Comparison of ENCODE assay signal across 8 cellular contexts in the genomic region with DNA sequence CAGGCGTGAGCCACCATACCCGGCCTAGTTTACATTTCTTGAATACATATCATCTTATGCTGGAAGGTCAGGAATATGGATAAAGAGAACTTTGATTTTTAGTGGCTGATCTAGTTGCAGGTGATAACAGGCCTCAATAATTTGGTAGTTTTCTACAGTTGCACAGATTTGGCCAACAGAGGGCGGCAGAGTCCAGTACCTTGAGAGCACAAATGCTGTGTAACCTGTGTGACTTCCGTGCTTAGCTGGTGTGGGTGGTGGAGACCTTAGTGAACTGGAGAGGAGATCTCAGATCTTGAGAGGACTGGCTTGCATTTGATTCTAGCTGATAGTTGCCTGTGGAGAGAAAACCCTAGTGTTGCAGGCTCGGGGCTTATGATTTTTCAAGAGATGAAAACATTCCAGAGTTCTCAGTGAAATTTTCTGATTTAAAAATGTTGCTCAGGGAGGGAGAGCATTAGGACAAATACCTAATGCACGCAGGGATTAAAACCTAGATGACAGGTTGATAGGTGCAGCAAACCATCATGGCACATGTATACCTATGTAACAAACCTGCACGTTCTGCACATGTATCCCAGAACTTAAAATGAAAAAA. TPM values are rescaled to one million over a fixed set of nuclear protein-coding genes. Genes with fewer than 3 reads are reported as not detected.
A peak's percentile ranks its signal among the peaks of the same experiment; 100 is the strongest.
DNase-seq lines count a peak whose midpoint lies in the region; ATAC-seq, FAIRE-seq and TF ChIP-seq lines count a peak whose summit lies in the region.

No MANE protein-coding gene starts in this region.

- H3K4me1 ChIP-seq in A549 = no peaks in the 10 kb centered on the region

- no peak overlapping the region for H3K4me3 ChIP-seq in A549

- DNase-seq in A549 (ENCODE audit: low read depth in 1 of 2, low spot score in 1 of 2) (peak; percentile 69 to 77), GM18507 (ENCODE audit: extremely low spot score, insufficient read length, low read depth) (peak; percentile 46), NCI-H187 (lab: John Stamatoyannopoulos, UW) (peak; percentile 8 to 62), T-helper 9 cell (peak; percentile 62), astrocyte of the hippocampus (ENCODE audit: low read depth, low spot score) (peak; percentile 84), iPS-NIHi11 (ENCODE audit: low spot score) (peak; percentile 75)
- peak; percentile 85 for DNase-seq in stimulated activated CD4-positive, alpha-beta T cell treated with anti-CD3 and anti-CD28 coated beads, Interleukin-15, amount 100 ng/mL, for 24 hours

- peak; percentile 82 to 89 for TF ChIP-seq RAD21 in A549 (conservative IDR thresholded peaks at IDR 0.05 in 1 of 2, IDR thresholded peaks at IDR 0.05 in 1 of 2)

- peak; percentile 93 to 97 for ATAC-seq in A549
- peak; percentile 94 for ATAC-seq in HG02943 (IDR thresholded peaks at IDR 0.05; ENCODE audit: low read depth, unreplicated experiment)

- WGBS in A549 (ENCODE audit: missing lambda C conversion rate) = 24% methylated on average over 7 of the region's 7 CpGs

- no peaks in the 10 kb centered on the region for H3K9me3 ChIP-seq in A549

- H3K27ac ChIP-seq in A549 = no peak overlapping the region

- CTCF ChIA-PET in A549 (lab: Yijun Ruan, JAX) = interaction anchor here (0.5 to 6.7 kb wide), 46 partner anchors 9 to 1045 kb away, joined by 3 to 118 read pairs (median 3); no protein-coding TSS in a partner anchor

- FAIRE-seq in A549 (lab: Jason Lieb, UNC) (peak; percentile 98), GM18507 (lab: Jason Lieb, UNC) (peak; percentile 92)

- no peak for TF ChIP-seq EP300 in A549 (IDR thresholded peaks at IDR 0.05)

- TF ChIP-seq CTCF in A549 (IDR thresholded peaks at IDR 0.05) = peak; percentile 86

- POLR2A ChIA-PET in A549 (lab: Yijun Ruan, JAX) = interaction anchor here (0.7 kb wide), 1 partner anchor 895 kb away, joined by 4 read pairs; no protein-coding TSS in a partner anchor

- no peak for TF ChIP-seq POLR2A in A549 (IDR thresholded peaks at IDR 0.05; ENCODE audit: low read length)

- no peak overlapping the region for H3K4me2 ChIP-seq in A549

TF ChIP-seq in A549, 52 proteins besides CTCF, POLR2A, EP300 and RAD21:
- TF ChIP-seq, protein P1, sequence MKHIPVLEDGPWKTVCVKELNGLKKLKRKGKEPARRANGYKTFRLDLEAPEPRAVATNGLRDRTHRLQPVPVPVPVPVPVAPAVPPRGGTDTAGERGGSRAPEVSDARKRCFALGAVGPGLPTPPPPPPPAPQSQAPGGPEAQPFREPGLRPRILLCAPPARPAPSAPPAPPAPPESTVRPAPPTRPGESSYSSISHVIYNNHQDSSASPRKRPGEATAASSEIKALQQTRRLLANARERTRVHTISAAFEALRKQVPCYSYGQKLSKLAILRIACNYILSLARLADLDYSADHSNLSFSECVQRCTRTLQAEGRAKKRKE (CRISPR knock-in tag; IDR thresholded peaks at IDR 0.05; ENCODE audit: low read depth) = no peak
- no peak for TF ChIP-seq CBX2 (IDR thresholded peaks at IDR 0.05; ENCODE audit: borderline replicate concordance, low read depth)
- peak; percentile 78 for TF ChIP-seq SMC3 (IDR thresholded peaks at IDR 0.05)
TF ChIP-seq in A549: peak in this region for 1.

RNA-seq across cellular contexts. Expression of a gene that starts 17.4 kb away (rescaled TPM):
- polyA plus RNA-seq in A549 (2011; rRNA removed) (not detected in 2 replicates), A549 (2017; fragmentation: RNase III; extraction: RNeasy Plus Mini Kit Qiagen cat#74134 plus additional on column Dnase treatment) (not detected in 3 replicates)
- polyA plus RNA-seq in A549 (2012; cell fraction: cytosol; rRNA removed) = not detected in 2 replicates
- not detected in 2 replicates for polyA plus RNA-seq in A549 (2012; cell fraction: nucleus; rRNA removed)
- not detected in 2 replicates for polyA minus RNA-seq in A549 (2011; rRNA and poly(A)+ RNA removed)

Comparison
In these comparisons a context has a peak if more than half of its experiments do, and no peak if none do; other contexts are left out.
1. DNase-seq: peak in every context shown above with its lines; median percentile 85 in stimulated activated CD4-positive, alpha-beta T cell treated with anti-CD3 and anti-CD28 coated beads, Interleukin-15, amount 100 ng/mL, for 24 hours; 84 in astrocyte of the hippocampus; 75 in iPS-NIHi11; 73 in A549; 62 in T-helper 9 cell; 46 in GM18507; 35 in NCI-H187.